Comparison of ENCODE assay signal across 8 cellular contexts in the genomic region with DNA sequence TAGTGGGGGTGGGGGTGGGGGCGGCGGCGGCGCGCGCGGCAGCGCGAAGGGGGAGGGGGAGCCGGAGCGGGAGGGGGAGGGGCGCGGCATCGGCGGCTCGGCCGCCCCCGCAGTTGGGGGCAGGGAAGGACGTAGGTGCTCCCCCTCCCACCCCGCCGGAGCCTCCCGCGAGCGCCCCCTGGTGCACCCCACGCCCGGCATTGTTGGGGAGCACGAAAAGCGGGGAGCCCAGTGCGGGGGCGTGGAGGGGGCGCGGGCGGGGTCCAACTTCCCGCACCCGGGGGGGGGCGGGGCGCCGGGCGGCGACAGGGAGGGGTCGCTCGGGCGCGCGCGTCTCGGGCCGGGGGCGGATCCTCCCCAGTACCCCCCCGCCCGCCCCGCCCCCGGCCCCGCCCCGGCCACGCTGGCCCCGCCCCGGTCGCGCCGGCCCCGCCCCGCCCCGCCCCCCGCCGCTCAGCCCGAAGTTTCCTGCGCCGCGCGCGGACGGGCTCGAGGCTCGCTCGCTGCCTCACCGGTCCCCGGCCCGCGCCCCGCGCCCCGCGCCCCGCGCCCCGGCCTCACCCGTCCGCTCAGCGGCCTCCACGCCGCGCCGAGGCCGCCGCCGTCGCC. TPM values are rescaled to one million over a fixed set of nuclear protein-coding genes. Genes with fewer than 3 reads are reported as not detected.
DNase-seq lines count a peak whose midpoint lies in the region; ATAC-seq and TF ChIP-seq lines count a peak whose summit lies in the region.

A gene (plus strand): TSS at position 456 of the 609 bp plus-strand sequence. CDS start 632 bp downstream, outside the sequence.

- H3K9me3 ChIP-seq in HAP-1 (no peaks in the 10 kb centered on the region), endodermal cell (ENCODE audit: control insufficient read depth, low read length) (no peaks in the 10 kb centered on the region), ovary (no peaks in the 10 kb centered on the region), tibial nerve (no peaks in the 10 kb centered on the region)

- H3K36me3 Mint-ChIP-seq in endodermal cell (ENCODE audit: low read depth) = no peaks in the 10 kb centered on the region

- H3K27ac ChIP-seq in endodermal cell (ENCODE audit: low read depth, low read length) = no peak within 1 kb of the TSS
- H3K27ac ChIP-seq in ovary = peak within 1 kb of the TSS; percentile 87 to 92
- peak within 1 kb of the TSS in 1 of 4 donors; percentile 50 for H3K27ac ChIP-seq in tibial nerve

- peaks cover 4% of the 10 kb centered on the region for H3K4me1 Mint-ChIP-seq in endodermal cell

- H3K9me3 Mint-ChIP-seq in endodermal cell = peaks cover 3% of the 10 kb centered on the region

- peak within 1 kb of the TSS; percentile 57 for H3K4me3 Mint-ChIP-seq in endodermal cell

- TF ChIP-seq CTCF in endodermal cell (conservative IDR thresholded peaks at IDR 0.05) = peak; percentile 80
- TF ChIP-seq CTCF in ovary (IDR thresholded peaks at IDR 0.05) = peak in 1 of 3 donors; percentile 29
- peak in 1 of 5 experiments; percentile 41 for TF ChIP-seq CTCF in tibial nerve (IDR thresholded peaks at IDR 0.05)

- peaks cover 3% of the 10 kb centered on the region for H3K27me3 Mint-ChIP-seq in endodermal cell (ENCODE audit: insufficient read depth)

- peak within 1 kb of the TSS; percentile 24 for H3K4me3 ChIP-seq in HAP-1
- peak within 1 kb of the TSS; percentile 56 for H3K4me3 ChIP-seq in endodermal cell (ENCODE audit: low read length)
- H3K4me3 ChIP-seq in ovary = peak within 1 kb of the TSS; percentile 53
- peak within 1 kb of the TSS in 3 of 4 donors; percentile 27 to 56 (median 29) for H3K4me3 ChIP-seq in tibial nerve

- no peak for ATAC-seq in GM18505 (IDR thresholded peaks at IDR 0.05; ENCODE audit: unreplicated experiment)

- WGBS in endodermal cell (ENCODE audit: insufficient coverage in 1 of 2, insufficient read length in 1 of 2), 2 experiments = 0% methylated on average over 62 of the region's 98 CpGs; no CpG with 5 or more reads in 1 of the 2 experiments
- 1% methylated on average over 85 of the region's 98 CpGs; no CpG with 5 or more reads in 2 of the 3 donors for WGBS in ovary, 3 donors
- 0 to 2% methylated on average over 9 to 17 of the region's 98 CpGs for WGBS in tibial nerve, 2 donors

- H3K27me3 ChIP-seq in HAP-1 (ENCODE audit: low read depth) (no peaks in the 10 kb centered on the region), endodermal cell (ENCODE audit: control insufficient read depth, insufficient read depth, low read length, poor library complexity, severe bottlenecking) (no peaks in the 10 kb centered on the region), ovary (no peaks in the 10 kb centered on the region), tibial nerve (peaks cover 0 to 83% of the 10 kb centered on the region in 2 donors)

- in situ Hi-C loops in HAP-1 (cut with MboI; ENCODE audit: low sequenced_read_pairs) = no loop called here

- TF ChIP-seq POLR2A in ovary (IDR thresholded peaks at IDR 0.05) = no peak
- TF ChIP-seq POLR2A in tibial nerve (IDR thresholded peaks at IDR 0.05) = no peak
- no peak for TF ChIP-seq POLR2A in GM18505 (IDR thresholded peaks at IDR 0.05; ENCODE audit: borderline replicate concordance, extremely low read depth, insufficient read depth, insufficient read length)

- H3K4me1 ChIP-seq in HAP-1 = no peaks in the 10 kb centered on the region
- H3K4me1 ChIP-seq in endodermal cell (ENCODE audit: control insufficient read depth, insufficient read depth, low read length) = no peaks in the 10 kb centered on the region
- H3K4me1 ChIP-seq in ovary (ENCODE audit: insufficient read depth) = peaks cover 36% of the 10 kb centered on the region
- peaks cover 0 to 29% (median 5%) of the 10 kb centered on the region in 4 donors for H3K4me1 ChIP-seq in tibial nerve

- no peak for TF ChIP-seq EP300 in ovary (IDR thresholded peaks at IDR 0.05)
- no peak for TF ChIP-seq EP300 in tibial nerve (IDR thresholded peaks at IDR 0.05)

- H3K27ac Mint-ChIP-seq in endodermal cell = no peak within 1 kb of the TSS

- H3K36me3 ChIP-seq in HAP-1 (replicated peaks) (no peaks in the 10 kb centered on the region), endodermal cell (ENCODE audit: control insufficient read depth, insufficient read depth, low read length) (no peaks in the 10 kb centered on the region), ovary (no peaks in the 10 kb centered on the region), tibial nerve (no peaks in the 10 kb centered on the region)

- H3K9ac ChIP-seq in endodermal cell (ENCODE audit: extremely low read depth, low read length, poor library complexity, severe bottlenecking) = no peak within 1 kb of the TSS

- DNase-seq in HAP-1 (ENCODE audit: low spot score in 2 of 2) (peak; percentile 8 to 68), endodermal cell (peak; percentile 82), ovary (peak; percentile 79 to 92 (median 89)), tibial nerve (ENCODE audit: low spot score in 2 of 2) (no peak), NCI-H187 treated with DMSO at 0.1 percent for 48 hours (lab: John Stamatoyannopoulos, UW) (no peak), NOMO-1 treated with DMSO at 0.1 percent for 48 hours (lab: John Stamatoyannopoulos, UW; ENCODE audit: unreplicated experiment) (no peak)
- peak; percentile 11 to 38 for DNase-seq in activated CD4-positive, alpha-beta T cell treated with anti-CD3 and anti-CD28 coated beads, Interleukin-2, amount 50 U/mL, for 24 hours (ENCODE audit: low read depth in 1 of 2, low spot score in 1 of 2)

- intact Hi-C loops in ovary (cut with DNase I) = no loop called here

RNA-seq across cellular contexts. Expression of the gene that starts here (rescaled TPM):
- total RNA-seq in endodermal cell (10 to 100 TPM; 31.6 to 45.0 TPM), ovary (100 to 1,000 TPM in 5 of 7 donors, 10 to 100 TPM in 2; 36.5 to 217 (median 120) TPM), tibial nerve (10 to 100 TPM in 2 of 4 donors, 1 to 10 TPM in 2; 3.8 to 12.0 (median 9.0) TPM)
- polyA plus RNA-seq in endodermal cell (2013, experiment 1 of 2) = 33.4 TPM
- polyA plus RNA-seq in endodermal cell (2013, experiment 2 of 2) = 30.0 TPM
- polyA plus RNA-seq in ovary = 10 to 100 TPM in 1 of 2 donors, 1 to 10 TPM in 1; 7.3 to 80.4 TPM

Comparison
In these comparisons a context has a peak if more than half of its experiments do, and no peak if none do; other contexts are left out.
1. DNase-seq: peak in HAP-1 (2 of 2), activated CD4-positive, alpha-beta T cell treated with anti-CD3 and anti-CD28 coated beads, Interleukin-2, amount 50 U/mL, for 24 hours (2 of 2), endodermal cell (single experiment) and ovary (5 of 5); none in tibial nerve (0 of 2), NCI-H187 treated with DMSO at 0.1 percent for 48 hours (single experiment) and NOMO-1 treated with DMSO at 0.1 percent for 48 hours (single experiment).
2. Peak in every context shown above with its lines, with median percentiles within 50 percentile points of each other: H3K4me3 ChIP-seq.